Comparison of ENCODE assay signal across 16 cellular contexts in genomic region chr1:118785246-118785645, GRCh38.
A peak's percentile ranks its signal among the peaks of the same experiment; 100 is the strongest.
DNase-seq lines count a peak whose midpoint lies in the region; ATAC-seq, FAIRE-seq and TF ChIP-seq lines count a peak whose summit lies in the region.
"Had no signal": no experiment of that assay in that cellular context is flagged by ENCODE, and none has a peak within 500 bp of the region (broad histone marks: within the 10 kb centered on the region; RNA-seq: fewer than 3 reads in every experiment).

No MANE protein-coding gene starts in this region.

- WGBS in psoas muscle, 3 donors, result 31 to 52% (median 40%) methylated on average over 2 of the region's 2 CpGs

- H3K4me2 ChIP-seq in astrocyte (ENCODE audit: low read length), result no peak overlapping the region

- H3K4me3 Mint-ChIP-seq in astrocyte (ENCODE audit: unreplicated experiment), result no peak overlapping the region
- H3K4me3 Mint-ChIP-seq: activated CD4-positive, alpha-beta T cell treated with anti-CD3 and anti-CD28 coated beads, Interleukin-2, amount 10 ng/mL, durations not matched to agents 7 days and 5 days; nephron had no signal

- ATAC-seq in psoas muscle, result no peak
- no peak for ATAC-seq in GM19351 (IDR thresholded peaks at IDR 0.05; ENCODE audit: unreplicated experiment)
- ATAC-seq in GM21717 (IDR thresholded peaks at IDR 0.05; ENCODE audit: unreplicated experiment), result no peak
- no peak for ATAC-seq in SK-N-SH treated with all-trans-retinoic acid at 6 μM for 48 hours
- ATAC-seq: body of pancreas had no signal

- H3K27me3 Mint-ChIP-seq in astrocyte (ENCODE audit: low read depth, unreplicated experiment), result no peaks in the 10 kb centered on the region
- H3K27me3 Mint-ChIP-seq: activated CD4-positive, alpha-beta T cell treated with anti-CD3 and anti-CD28 coated beads, Interleukin-2, amount 10 ng/mL, durations not matched to agents 7 days and 5 days had no signal

- H3K4me1 ChIP-seq in astrocyte (ENCODE audit: insufficient read depth, low read length) (no peaks in the 10 kb centered on the region), psoas muscle (no peaks in the 10 kb centered on the region)
- H3K4me1 ChIP-seq: body of pancreas, Caco-2, left ventricle myocardium inferior, suprapubic skin had no signal

- DNase-seq in EL (peak; percentile 16), Kasumi-1 (lab: John Stamatoyannopoulos, UW) (peak; percentile 47 to 72), astrocyte (ENCODE audit: low read depth) (peak; percentile 0), psoas muscle (peak; percentile 18 to 53)
- DNase-seq: activated CD4-positive, alpha-beta T cell treated with anti-CD3 and anti-CD28 coated beads, Interleukin-2, amount 10 ng/mL, durations not matched to agents 7 days and 5 days; Caco-2; glutamatergic neuron; left ventricle myocardium inferior; NCI-H1048 had no signal

- H3K27ac ChIP-seq in astrocyte (ENCODE audit: low read depth, low read length), result no peak overlapping the region
- no peak overlapping the region for H3K27ac ChIP-seq in psoas muscle
- H3K27ac ChIP-seq: body of pancreas, left ventricle myocardium inferior, skin epidermis, suprapubic skin had no signal

- no peaks in the 10 kb centered on the region for H3K79me2 ChIP-seq in astrocyte (ENCODE audit: insufficient read depth, low read length)

- peaks cover 15% of the 10 kb centered on the region for H3K4me1 Mint-ChIP-seq in astrocyte (ENCODE audit: low read depth, unreplicated experiment)
- H3K4me1 Mint-ChIP-seq: activated CD4-positive, alpha-beta T cell treated with anti-CD3 and anti-CD28 coated beads, Interleukin-2, amount 10 ng/mL, durations not matched to agents 7 days and 5 days had no signal

- peaks cover 1% of the 10 kb centered on the region for H3K36me3 Mint-ChIP-seq in astrocyte (ENCODE audit: low read depth, unreplicated experiment)

- no peaks in the 10 kb centered on the region for H4K20me1 ChIP-seq in astrocyte (ENCODE audit: insufficient read depth, low read length)

- no peak for FAIRE-seq in astrocyte (lab: Jason Lieb, UNC)

- H3K27ac Mint-ChIP-seq in astrocyte (ENCODE audit: unreplicated experiment), result no peak overlapping the region
- H3K27ac Mint-ChIP-seq: activated CD4-positive, alpha-beta T cell treated with anti-CD3 and anti-CD28 coated beads, Interleukin-2, amount 10 ng/mL, durations not matched to agents 7 days and 5 days; nephron had no signal

- H2AFZ ChIP-seq in astrocyte (ENCODE audit: low read depth, low read length), result no peak overlapping the region

- H3K9me3 ChIP-seq in astrocyte (ENCODE audit: insufficient read depth, low read depth, low read length), result no peaks in the 10 kb centered on the region
- peaks cover 11% of the 10 kb centered on the region for H3K9me3 ChIP-seq in psoas muscle
- H3K9me3 ChIP-seq: body of pancreas, Caco-2 had no signal

- intact Hi-C loops in psoas muscle (cut with DNase I), result no loop called here

- TF ChIP-seq CTCF in astrocyte (IDR thresholded peaks at IDR 0.05; ENCODE audit: insufficient read depth, low read depth, low read length), result no peak
- no peak for TF ChIP-seq CTCF in psoas muscle (IDR thresholded peaks at IDR 0.05)

- H3K4me3 ChIP-seq in astrocyte (ENCODE audit: insufficient read depth, low read depth, low read length), result no peak overlapping the region
- H3K4me3 ChIP-seq in psoas muscle, result no peak overlapping the region
- H3K4me3 ChIP-seq: body of pancreas, left ventricle myocardium inferior, skin epidermis, suprapubic skin had no signal

- no peak overlapping the region for H3K9ac ChIP-seq in astrocyte (ENCODE audit: low read length)

- H3K27me3 ChIP-seq in astrocyte (ENCODE audit: insufficient read depth, low read length) (no peaks in the 10 kb centered on the region), psoas muscle (ENCODE audit: insufficient read depth in 3 of 3, low read length in 2 of 3) (no peaks in the 10 kb centered on the region)
- H3K27me3 ChIP-seq: body of pancreas, suprapubic skin had no signal

- H3K36me3 ChIP-seq in astrocyte (ENCODE audit: insufficient read depth, low read length), result no peaks in the 10 kb centered on the region
- H3K36me3 ChIP-seq in psoas muscle (ENCODE audit: insufficient read depth in 1 of 2, low read depth in 1 of 2), result no peaks in the 10 kb centered on the region
- H3K36me3 ChIP-seq: left ventricle myocardium inferior, suprapubic skin had no signal

- H3K9me3 Mint-ChIP-seq in astrocyte (ENCODE audit: unreplicated experiment), result no peaks in the 10 kb centered on the region

TF ChIP-seq in SK-N-SH treated with all-trans-retinoic acid at 6 μM for 48 hours, 23 proteins besides CTCF, POLR2A, EP300 and RAD21:
- no peak for TF ChIP-seq CSDC2 (CRISPR knock-in tag; IDR thresholded peaks at IDR 0.05)

Comparison
In these comparisons a context has a peak if more than half of its experiments do, and no peak if none do; other contexts are left out.
1. DNase-seq: peak in every context shown above with its lines; median percentile 60 in Kasumi-1; 36 in psoas muscle; 16 in EL; 0 in astrocyte.